1 cellular context compared by ENCODE assay signal in genomic region chr13:21663197-21663596, GRCh38.
TF ChIP-seq lines count a peak whose summit lies in the region.

No MANE protein-coding gene starts in this region.

TF ChIP-seq in HepG2, 621 proteins besides CTCF, POLR2A, EP300 and RAD21 (continued from another document):
- TF ChIP-seq ZBTB37 (CRISPR knock-in tag; IDR thresholded peaks at IDR 0.05) (peak; percentile 89), HNRNPL (IDR thresholded peaks at IDR 0.05; ENCODE audit: low read depth, low read length) (no peak), KLF12 (CRISPR knock-in tag; IDR thresholded peaks at IDR 0.05; ENCODE audit: borderline replicate concordance) (no peak), ARID3A (IDR thresholded peaks at IDR 0.05; ENCODE audit: low read depth, low read length) (0 out of 2 replicates have a peak, but pooled peaks have one; percentile 29), MNT (IDR thresholded peaks at IDR 0.05) (no peak), JUNB (CRISPR knock-in tag; IDR thresholded peaks at IDR 0.05; ENCODE audit: borderline replicate concordance) (peak; percentile 19; the same call in 1 of the 2 replicates), ZNF451 (CRISPR knock-in tag; IDR thresholded peaks at IDR 0.05) (no peak), WIZ (CRISPR knock-in tag; IDR thresholded peaks at IDR 0.05) (no peak), ATF3 (CRISPR knock-in tag; IDR thresholded peaks at IDR 0.05) (0 out of 2 replicates have a peak, but pooled peaks have one; percentile 22), ZNF790 (CRISPR knock-in tag; IDR thresholded peaks at IDR 0.05; ENCODE audit: borderline replicate concordance) (no peak), FOXA3 (CRISPR knock-in tag; IDR thresholded peaks at IDR 0.05) (0 out of 2 replicates have a peak, but pooled peaks have one; percentile 25), MED8 (CRISPR knock-in tag; IDR thresholded peaks at IDR 0.05; ENCODE audit: insufficient replicate concordance) (no peak)
- TF ChIP-seq, protein P1, sequence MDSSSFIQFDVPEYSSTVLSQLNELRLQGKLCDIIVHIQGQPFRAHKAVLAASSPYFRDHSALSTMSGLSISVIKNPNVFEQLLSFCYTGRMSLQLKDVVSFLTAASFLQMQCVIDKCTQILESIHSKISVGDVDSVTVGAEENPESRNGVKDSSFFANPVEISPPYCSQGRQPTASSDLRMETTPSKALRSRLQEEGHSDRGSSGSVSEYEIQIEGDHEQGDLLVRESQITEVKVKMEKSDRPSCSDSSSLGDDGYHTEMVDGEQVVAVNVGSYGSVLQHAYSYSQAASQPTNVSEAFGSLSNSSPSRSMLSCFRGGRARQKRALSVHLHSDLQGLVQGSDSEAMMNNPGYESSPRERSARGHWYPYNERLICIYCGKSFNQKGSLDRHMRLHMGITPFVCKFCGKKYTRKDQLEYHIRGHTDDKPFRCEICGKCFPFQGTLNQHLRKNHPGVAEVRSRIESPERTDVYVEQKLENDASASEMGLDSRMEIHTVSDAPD (CRISPR knock-in tag; IDR thresholded peaks at IDR 0.05), result peak; percentile 56; the same call in 1 of the 2 replicates
- TF ChIP-seq, protein P2, sequence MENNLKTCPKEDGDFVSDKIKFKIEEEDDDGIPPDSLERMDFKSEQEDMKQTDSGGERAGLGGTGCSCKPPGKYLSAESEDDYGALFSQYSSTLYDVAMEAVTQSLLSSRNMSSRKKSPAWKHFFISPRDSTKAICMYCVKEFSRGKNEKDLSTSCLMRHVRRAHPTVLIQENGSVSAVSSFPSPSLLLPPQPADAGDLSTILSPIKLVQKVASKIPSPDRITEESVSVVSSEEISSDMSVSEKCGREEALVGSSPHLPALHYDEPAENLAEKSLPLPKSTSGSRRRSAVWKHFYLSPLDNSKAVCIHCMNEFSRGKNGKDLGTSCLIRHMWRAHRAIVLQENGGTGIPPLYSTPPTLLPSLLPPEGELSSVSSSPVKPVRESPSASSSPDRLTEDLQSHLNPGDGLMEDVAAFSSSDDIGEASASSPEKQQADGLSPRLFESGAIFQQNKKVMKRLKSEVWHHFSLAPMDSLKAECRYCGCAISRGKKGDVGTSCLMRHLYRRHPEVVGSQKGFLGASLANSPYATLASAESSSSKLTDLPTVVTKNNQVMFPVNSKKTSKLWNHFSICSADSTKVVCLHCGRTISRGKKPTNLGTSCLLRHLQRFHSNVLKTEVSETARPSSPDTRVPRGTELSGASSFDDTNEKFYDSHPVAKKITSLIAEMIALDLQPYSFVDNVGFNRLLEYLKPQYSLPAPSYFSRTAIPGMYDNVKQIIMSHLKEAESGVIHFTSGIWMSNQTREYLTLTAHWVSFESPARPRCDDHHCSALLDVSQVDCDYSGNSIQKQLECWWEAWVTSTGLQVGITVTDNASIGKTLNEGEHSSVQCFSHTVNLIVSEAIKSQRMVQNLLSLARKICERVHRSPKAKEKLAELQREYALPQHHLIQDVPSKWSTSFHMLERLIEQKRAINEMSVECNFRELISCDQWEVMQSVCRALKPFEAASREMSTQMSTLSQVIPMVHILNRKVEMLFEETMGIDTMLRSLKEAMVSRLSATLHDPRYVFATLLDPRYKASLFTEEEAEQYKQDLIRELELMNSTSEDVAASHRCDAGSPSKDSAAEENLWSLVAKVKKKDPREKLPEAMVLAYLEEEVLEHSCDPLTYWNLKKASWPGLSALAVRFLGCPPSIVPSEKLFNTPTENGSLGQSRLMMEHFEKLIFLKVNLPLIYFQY (CRISPR knock-in tag; IDR thresholded peaks at IDR 0.05; ENCODE audit: borderline replicate concordance), result no peak
